In the genomic region with DNA sequence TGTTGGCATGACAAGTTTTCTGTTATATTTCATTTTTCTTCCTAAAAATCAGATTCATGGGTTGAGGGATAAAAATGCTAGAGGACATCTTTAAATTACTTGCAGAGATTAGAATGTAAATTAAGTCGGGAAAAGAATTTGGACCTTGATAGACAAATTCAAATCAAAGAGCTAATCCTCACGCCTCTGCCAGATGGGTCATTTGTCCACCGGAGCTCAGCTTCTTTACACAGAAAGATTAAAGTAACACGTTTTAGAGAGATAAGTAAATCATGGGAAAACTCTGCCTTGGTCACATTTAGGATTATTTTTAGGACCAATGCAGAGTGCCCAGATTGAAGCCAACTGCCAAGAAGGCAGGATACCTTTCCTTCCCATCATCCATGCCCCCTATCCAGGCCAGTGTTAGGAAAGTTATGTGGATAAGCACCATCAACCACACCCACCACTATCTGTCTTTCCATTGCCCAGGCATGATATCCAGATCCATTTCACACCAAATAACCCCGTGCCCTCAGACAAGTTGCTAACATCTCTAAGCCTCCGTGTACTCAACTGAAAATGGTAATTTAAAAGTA, we compare ENCODE assay signal across 14 cellular contexts.
DNase-seq lines count a peak whose midpoint lies in the region; FAIRE-seq and TF ChIP-seq lines count a peak whose summit lies in the region.
"Had no signal": no experiment of that assay in that cellular context is flagged by ENCODE, and none has a peak within 500 bp of the region (broad histone marks: within the 10 kb centered on the region; RNA-seq: fewer than 3 reads in every experiment).

No MANE protein-coding gene starts in this region.

- H3K27ac ChIP-seq in breast epithelium = no peak overlapping the region
- H3K27ac ChIP-seq: A549 had no signal

- DNase-seq in G401 (ENCODE audit: low spot score) (peak; percentile 55), NCI-H446 (lab: John Stamatoyannopoulos, UW) (peak; percentile 42 to 58), NCI-H82 treated with DMSO at 0.1 percent for 48 hours (lab: John Stamatoyannopoulos, UW; ENCODE audit: unreplicated experiment) (peak; percentile 90), HT-29 (ENCODE audit: low spot score) (no peak), breast epithelium (ENCODE audit: low spot score in 2 of 2) (no peak)
- DNase-seq: CD8-positive, alpha-beta T cell; COR-L47; DMS53; H7; IMR-90 had no signal

- H3K27me3 ChIP-seq in breast epithelium = no peaks in the 10 kb centered on the region

- in situ Hi-C loops in G401 (cut with HindIII; ENCODE audit: low sequenced_read_pairs) = no loop called here

- no peak overlapping the region for H3K4me3 ChIP-seq in breast epithelium
- H3K4me3 ChIP-seq: A549, GM23338 had no signal

- intact Hi-C loops in breast epithelium (cut with DNase I; ENCODE audit: low total_unique reads) = no loop called here

- peak; percentile 9 for FAIRE-seq in islet of Langerhans (lab: Jason Lieb, UNC)
- FAIRE-seq: D721Med had no signal

- no peak for TF ChIP-seq POLR2A in breast epithelium (IDR thresholded peaks at IDR 0.05)

- H3K4me1 ChIP-seq in breast epithelium = no peaks in the 10 kb centered on the region
- H3K4me1 ChIP-seq: A549 had no signal

- H3K9me3 ChIP-seq in breast epithelium = no peaks in the 10 kb centered on the region
- H3K9me3 ChIP-seq: A549 had no signal

- TF ChIP-seq CTCF in breast epithelium (IDR thresholded peaks at IDR 0.05) = no peak

- H3K36me3 ChIP-seq in breast epithelium = no peaks in the 10 kb centered on the region

Comparison
In these comparisons a context has a peak if more than half of its experiments do, and no peak if none do; other contexts are left out.
1. DNase-seq: peak in G401 (single experiment), NCI-H446 (2 of 2) and NCI-H82 treated with DMSO at 0.1 percent for 48 hours (single experiment); none in HT-29 (single experiment) and breast epithelium (0 of 2).